ENCODE assay signal across 17 cellular contexts in the genomic region with DNA sequence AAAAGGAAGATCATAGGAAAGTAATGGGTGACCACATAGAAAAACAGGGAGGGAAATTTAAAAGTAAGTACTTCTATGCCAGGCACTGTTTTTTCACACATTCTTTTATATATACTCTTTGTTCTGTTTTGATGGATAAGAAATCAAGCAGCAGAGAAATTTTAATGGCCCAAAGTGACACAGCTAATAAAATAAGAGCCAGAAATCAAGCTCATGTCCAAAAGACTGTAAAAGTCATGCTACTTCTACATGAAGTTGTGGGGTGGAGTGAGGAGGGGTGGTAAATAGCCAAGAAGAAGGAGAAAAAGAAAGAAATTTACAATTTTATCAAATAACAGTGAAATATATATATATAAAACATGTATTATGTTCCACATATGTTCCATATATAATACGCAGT. TPM values are rescaled to one million over a fixed set of nuclear protein-coding genes. Genes with fewer than 3 reads are reported as not detected.
DNase-seq lines count a peak whose midpoint lies in the region; ATAC-seq and TF ChIP-seq lines count a peak whose summit lies in the region.
"Had no signal": no experiment of that assay in that cellular context is flagged by ENCODE, and none has a peak within 500 bp of the region (broad histone marks: within the 10 kb centered on the region; RNA-seq: fewer than 3 reads in every experiment).

No MANE protein-coding gene starts in this region.

- no peak overlapping the region for H3K4me3 Mint-ChIP-seq in activated T-cell treated with anti-CD3 and anti-CD28 coated beads, Interleukin-2, amount 50 U/mL, for 24 hours
- H3K4me3 Mint-ChIP-seq in activated T-cell treated with anti-CD3 and anti-CD28 coated beads, Interleukin-2, amount 50 U/mL, for 72 hours, result peak overlapping the region in 1 of 2 donors; percentile 69
- peak overlapping the region in 3 of 5 experiments; percentile 27 to 76 (median 43) for H3K4me3 Mint-ChIP-seq in brain
- H3K4me3 Mint-ChIP-seq in progenitor cell of endocrine pancreas (ENCODE audit: low read depth), result no peak overlapping the region
- H3K4me3 Mint-ChIP-seq in Calu3 (ENCODE audit: low read depth, unreplicated experiment), result no peak overlapping the region
- no peak overlapping the region for H3K4me3 Mint-ChIP-seq in T-helper 2 cell treated with Interferon-gamma antibody and Interleukin-4, amounts not matched to agents 5 μg/mL and 100 μg/mL, for 36 hours
- H3K4me3 Mint-ChIP-seq: CD14-positive monocyte had no signal

- no peaks in the 10 kb centered on the region for H3K9me3 Mint-ChIP-seq in activated T-cell treated with anti-CD3 and anti-CD28 coated beads, Interleukin-2, amount 50 U/mL, for 24 hours
- peaks cover 0 to 4% of the 10 kb centered on the region in 2 donors for H3K9me3 Mint-ChIP-seq in activated T-cell treated with anti-CD3 and anti-CD28 coated beads, Interleukin-2, amount 50 U/mL, for 72 hours
- peaks cover 0 to 7% (median 0%) of the 10 kb centered on the region in 5 experiments for H3K9me3 Mint-ChIP-seq in brain
- H3K9me3 Mint-ChIP-seq in progenitor cell of endocrine pancreas (ENCODE audit: low read depth), result peaks cover 3% of the 10 kb centered on the region
- H3K9me3 Mint-ChIP-seq in Calu3 (ENCODE audit: low read depth, unreplicated experiment), result no peaks in the 10 kb centered on the region
- no peaks in the 10 kb centered on the region for H3K9me3 Mint-ChIP-seq in T-helper 2 cell treated with Interferon-gamma antibody and Interleukin-4, amounts not matched to agents 5 μg/mL and 100 μg/mL, for 36 hours
- H3K9me3 Mint-ChIP-seq: CD14-positive monocyte had no signal

- H3K27me3 ChIP-seq in OCI-LY1 (ENCODE audit: insufficient read depth, low read length), result no peaks in the 10 kb centered on the region

- H3K9ac ChIP-seq in OCI-LY1 (ENCODE audit: low read length), result peak overlapping the region; percentile 31

- no peak for DNase-seq in activated T-cell treated with anti-CD3 and anti-CD28 coated beads, Interleukin-2, amount 50 U/mL, for 24 hours
- DNase-seq in activated T-cell treated with anti-CD3 and anti-CD28 coated beads, Interleukin-2, amount 50 U/mL, for 72 hours, result no peak
- DNase-seq in progenitor cell of endocrine pancreas (ENCODE audit: low spot score, unreplicated experiment) (no peak), Calu3 (no peak)
- no peak for DNase-seq in T-helper 2 cell treated with Interferon-gamma antibody and Interleukin-4, amounts not matched to agents 5 μg/mL and 100 μg/mL, for 36 hours (ENCODE audit: low spot score)
- DNase-seq: Caco-2, DMS53, HCEC 1CT, NCI-H1092 treated with DMSO at 0.1 percent for 48 hours, NCI-H1694, NCI-H345, NCI-H69, SHP77 had no signal

- no peaks in the 10 kb centered on the region for H3K27me3 Mint-ChIP-seq in activated T-cell treated with anti-CD3 and anti-CD28 coated beads, Interleukin-2, amount 50 U/mL, for 24 hours
- peaks cover 9% of the 10 kb centered on the region for H3K27me3 Mint-ChIP-seq in activated T-cell treated with anti-CD3 and anti-CD28 coated beads, Interleukin-2, amount 50 U/mL, for 72 hours (ENCODE audit: low read depth)
- peaks cover 3% of the 10 kb centered on the region for H3K27me3 Mint-ChIP-seq in brain
- no peaks in the 10 kb centered on the region for H3K27me3 Mint-ChIP-seq in progenitor cell of endocrine pancreas
- no peaks in the 10 kb centered on the region for H3K27me3 Mint-ChIP-seq in Calu3 (ENCODE audit: unreplicated experiment)
- peaks cover 2% of the 10 kb centered on the region for H3K27me3 Mint-ChIP-seq in T-helper 2 cell treated with Interferon-gamma antibody and Interleukin-4, amounts not matched to agents 5 μg/mL and 100 μg/mL, for 36 hours (ENCODE audit: low read depth)

- peak overlapping the region; percentile 92 for H3K4me2 ChIP-seq in OCI-LY1 (ENCODE audit: low read length)

- H3K36me3 Mint-ChIP-seq in activated T-cell treated with anti-CD3 and anti-CD28 coated beads, Interleukin-2, amount 50 U/mL, for 24 hours (ENCODE audit: low read depth), result peaks cover 58% of the 10 kb centered on the region
- peaks cover 14 to 19% of the 10 kb centered on the region in 2 donors for H3K36me3 Mint-ChIP-seq in activated T-cell treated with anti-CD3 and anti-CD28 coated beads, Interleukin-2, amount 50 U/mL, for 72 hours (ENCODE audit: insufficient read depth in 2 of 2)
- H3K36me3 Mint-ChIP-seq in brain, result peaks cover 35% of the 10 kb centered on the region
- peaks cover 23% of the 10 kb centered on the region for H3K36me3 Mint-ChIP-seq in progenitor cell of endocrine pancreas (ENCODE audit: insufficient read depth)
- H3K36me3 Mint-ChIP-seq in Calu3 (ENCODE audit: insufficient read depth, unreplicated experiment), result peaks cover 21% of the 10 kb centered on the region
- H3K36me3 Mint-ChIP-seq in T-helper 2 cell treated with Interferon-gamma antibody and Interleukin-4, amounts not matched to agents 5 μg/mL and 100 μg/mL, for 36 hours (ENCODE audit: low read depth), result peaks cover 31% of the 10 kb centered on the region

- intact Hi-C loops in Calu3 (cut with micrococcal nuclease; ENCODE audit: unreplicated experiment), result loop anchor here (5.0 kb wide), 1 partner anchor 457 kb away; no protein-coding TSS in a partner anchor

- H4K20me1 ChIP-seq in OCI-LY1 (ENCODE audit: insufficient read depth, low read length), result no peaks in the 10 kb centered on the region

- peak overlapping the region; percentile 67 for H3K27ac ChIP-seq in OCI-LY1 (ENCODE audit: low read depth, low read length, poor library complexity, severe bottlenecking)

- peaks cover 45% of the 10 kb centered on the region for H3K4me1 Mint-ChIP-seq in activated T-cell treated with anti-CD3 and anti-CD28 coated beads, Interleukin-2, amount 50 U/mL, for 24 hours (ENCODE audit: low read depth)
- H3K4me1 Mint-ChIP-seq in activated T-cell treated with anti-CD3 and anti-CD28 coated beads, Interleukin-2, amount 50 U/mL, for 72 hours (ENCODE audit: low read depth), result peaks cover 46% of the 10 kb centered on the region
- H3K4me1 Mint-ChIP-seq in brain, result peaks cover 38% of the 10 kb centered on the region
- peaks cover 27% of the 10 kb centered on the region for H3K4me1 Mint-ChIP-seq in progenitor cell of endocrine pancreas (ENCODE audit: low read depth)
- H3K4me1 Mint-ChIP-seq in Calu3 (ENCODE audit: low read depth, unreplicated experiment), result no peaks in the 10 kb centered on the region
- peaks cover 29% of the 10 kb centered on the region for H3K4me1 Mint-ChIP-seq in T-helper 2 cell treated with Interferon-gamma antibody and Interleukin-4, amounts not matched to agents 5 μg/mL and 100 μg/mL, for 36 hours (ENCODE audit: low read depth)

- no peak for ATAC-seq in activated T-cell treated with anti-CD3 and anti-CD28 coated beads, Interleukin-2, amount 50 U/mL, for 72 hours (replicated peaks in 1 of 2)
- ATAC-seq in HG03175 (IDR thresholded peaks at IDR 0.05; ENCODE audit: unreplicated experiment), result no peak

- H2AFZ ChIP-seq in OCI-LY1 (ENCODE audit: low read length), result no peak overlapping the region

- H3K36me3 ChIP-seq in OCI-LY1 (ENCODE audit: insufficient read depth, low read length), result peaks cover 53% of the 10 kb centered on the region

- peak overlapping the region; percentile 20 for H3K27ac Mint-ChIP-seq in activated T-cell treated with anti-CD3 and anti-CD28 coated beads, Interleukin-2, amount 50 U/mL, for 24 hours
- H3K27ac Mint-ChIP-seq in activated T-cell treated with anti-CD3 and anti-CD28 coated beads, Interleukin-2, amount 50 U/mL, for 72 hours, result no peak overlapping the region
- H3K27ac Mint-ChIP-seq in brain (peak overlapping the region in 2 of 5 experiments; percentile 23 to 31), progenitor cell of endocrine pancreas (peak overlapping the region; percentile 2), Calu3 (ENCODE audit: unreplicated experiment) (no peak overlapping the region)
- no peak overlapping the region for H3K27ac Mint-ChIP-seq in T-helper 2 cell treated with Interferon-gamma antibody and Interleukin-4, amounts not matched to agents 5 μg/mL and 100 μg/mL, for 36 hours
- H3K27ac Mint-ChIP-seq: CD14-positive monocyte had no signal

- peak overlapping the region; percentile 21 for H3K4me3 ChIP-seq in OCI-LY1 (ENCODE audit: low read depth, low read length, poor library complexity, severe bottlenecking)

- H3K9me3 ChIP-seq in OCI-LY1 (ENCODE audit: low read length), result no peaks in the 10 kb centered on the region
- H3K9me3 ChIP-seq: Caco-2 had no signal

- 0 out of 2 replicates have a peak, but pooled peaks cover 4% of the 10 kb centered on the region for H3F3A ChIP-seq in OCI-LY1 (ENCODE audit: insufficient read depth, low read length)

- no TSS peak for BruUV-seq in Calu3 (replicated peaks; lab: Mats Ljungman, UMichigan)

- H3K4me1 ChIP-seq in OCI-LY1 (ENCODE audit: insufficient read depth, low read length, severe bottlenecking), result peaks cover 41% of the 10 kb centered on the region

- no peaks in the 10 kb centered on the region for H3K9me2 ChIP-seq in OCI-LY1 (ENCODE audit: low read depth, low read length)

- TF ChIP-seq CTCF in OCI-LY1 (IDR thresholded peaks at IDR 0.05; ENCODE audit: low read length) (no peak), brain (conservative IDR thresholded peaks at IDR 0.05) (no peak), progenitor cell of endocrine pancreas (IDR thresholded peaks at IDR 0.05; ENCODE audit: unreplicated experiment) (no peak), Calu3 (IDR thresholded peaks at IDR 0.05; ENCODE audit: unreplicated experiment) (no peak)

- CTCF ChIA-PET in Calu3 (lab: Charles Lee), result no interaction called here

- peaks cover 13% of the 10 kb centered on the region; the same call in 1 of the 2 replicates for H3K79me2 ChIP-seq in OCI-LY1 (ENCODE audit: insufficient read depth, low read length)

RNA-seq across cellular contexts. Expression of a gene that starts 2.6 kb away (rescaled TPM):
- total RNA-seq in activated T-cell treated with anti-CD3 and anti-CD28 coated beads, Interleukin-2, amount 50 U/mL, for 72 hours, result 10 to 100 TPM; 21.7 to 27.5 TPM
- polyA plus RNA-seq in brain (ENCODE audit: insufficient read depth, low read depth, low replicate concordance), result 22.0 TPM
- 29.7 and 32.3 TPM in 2 replicates for total RNA-seq in progenitor cell of endocrine pancreas
- total RNA-seq in Calu3 (2022), result 28.6 and 38.8 TPM in 2 replicates

Comparison
In these comparisons a context has a peak if more than half of its experiments do, and no peak if none do; other contexts are left out.
1. H3K27ac Mint-ChIP-seq: peak in activated T-cell treated with anti-CD3 and anti-CD28 coated beads, Interleukin-2, amount 50 U/mL, for 24 hours (single experiment) and progenitor cell of endocrine pancreas (single experiment); none in activated T-cell treated with anti-CD3 and anti-CD28 coated beads, Interleukin-2, amount 50 U/mL, for 72 hours (single experiment), Calu3 (single experiment) and T-helper 2 cell treated with Interferon-gamma antibody and Interleukin-4, amounts not matched to agents 5 μg/mL and 100 μg/mL, for 36 hours (single experiment).
2. H3K4me3 Mint-ChIP-seq: peak in brain (3 of 5); none in activated T-cell treated with anti-CD3 and anti-CD28 coated beads, Interleukin-2, amount 50 U/mL, for 24 hours (single experiment), progenitor cell of endocrine pancreas (single experiment), Calu3 (single experiment) and T-helper 2 cell treated with Interferon-gamma antibody and Interleukin-4, amounts not matched to agents 5 μg/mL and 100 μg/mL, for 36 hours (single experiment).